In genomic region chr14:49861923-49862673, GRCh38 we compare ENCODE assay signal across 1 cellular context.
TF ChIP-seq lines count a peak whose summit lies in the region.

No MANE protein-coding gene starts in this region.

TF ChIP-seq in K562, 482 proteins besides CTCF, POLR2A, EP300 and RAD21 (continued from another document and continues in another):
- TF ChIP-seq MLLT1 (IDR thresholded peaks at IDR 0.05): peak in 1 of 2 experiments; percentile 37; a peak in 1 of 4 replicates
- peak; percentile 52 for TF ChIP-seq FIP1L1 (IDR thresholded peaks at IDR 0.05; ENCODE audit: low read depth, low read length, poor library complexity, severe bottlenecking)
- TF ChIP-seq ZNF239 (CRISPR knock-in tag; IDR thresholded peaks at IDR 0.05): no peak
- TF ChIP-seq E2F8 (IDR thresholded peaks at IDR 0.05; ENCODE audit: low read depth, partially characterized antibody): no peak
- peak; percentile 9; the same call in 1 of the 2 replicates for TF ChIP-seq ESRRA (IDR thresholded peaks at IDR 0.05; ENCODE audit: borderline replicate concordance, low read depth)
- peak; percentile 61; the same call in 1 of the 2 replicates for TF ChIP-seq SMARCA4 (IDR thresholded peaks at IDR 0.05)
- peak; percentile 78 for TF ChIP-seq TAF9B (IDR thresholded peaks at IDR 0.05; ENCODE audit: partially characterized antibody)
- no peak for TF ChIP-seq THRA (IDR thresholded peaks at IDR 0.05)
- TF ChIP-seq HDAC6 (IDR thresholded peaks at IDR 0.05; ENCODE audit: low read depth, low read length): no peak
- TF ChIP-seq NCOA4 (IDR thresholded peaks at IDR 0.05; ENCODE audit: partially characterized antibody): no peak
- 0 out of 2 replicates have a peak, but pooled peaks have one; percentile 42 for TF ChIP-seq ZBTB7A (IDR thresholded peaks at IDR 0.05; ENCODE audit: borderline replicate concordance, control insufficient read depth, low read depth, low read length)
- peak; percentile 57; the same call in 1 of the 2 replicates for TF ChIP-seq PHF8 (IDR thresholded peaks at IDR 0.05; ENCODE audit: borderline replicate concordance, low read length)
- no peak for TF ChIP-seq SMC3 (conservative IDR thresholded peaks at IDR 0.05; ENCODE audit: insufficient read depth, low read depth, low read length)
- no peak for TF ChIP-seq PTRF (tag; IDR thresholded peaks at IDR 0.05)
- TF ChIP-seq RB1 (IDR thresholded peaks at IDR 0.05; ENCODE audit: low read depth): peak; percentile 46; the same call in 1 of the 2 replicates
- no peak for TF ChIP-seq ZNF507 (tag; conservative IDR thresholded peaks at IDR 0.05)
- TF ChIP-seq PRMT5 (CRISPR knock-in tag; IDR thresholded peaks at IDR 0.05): no peak
- TF ChIP-seq CXXC5 (CRISPR knock-in tag; IDR thresholded peaks at IDR 0.05): no peak
- TF ChIP-seq ZNF592 (IDR thresholded peaks at IDR 0.05): peak; percentile 37; the same call in 1 of the 2 replicates
- TF ChIP-seq CHAMP1 (IDR thresholded peaks at IDR 0.05): peak; percentile 99
- TF ChIP-seq ZNF384 (IDR thresholded peaks at IDR 0.05; ENCODE audit: low read depth, low read length): peak; percentile 35; the same call in 1 of the 2 replicates
- TF ChIP-seq RNF219 (CRISPR knock-in tag; IDR thresholded peaks at IDR 0.05): no peak
- TF ChIP-seq SUPT5H (IDR thresholded peaks at IDR 0.05): peak; percentile 63
- no peak; the same call in 1 of the 2 replicates for TF ChIP-seq CBFB (CRISPR knock-in tag; IDR thresholded peaks at IDR 0.05)
- TF ChIP-seq DPF2 (IDR thresholded peaks at IDR 0.05): no peak
- 0 out of 2 replicates have a peak, but pooled peaks have one; percentile 46 for TF ChIP-seq ZC3H11A (IDR thresholded peaks at IDR 0.05; ENCODE audit: low read depth, low read length)
- peak; percentile 12; the same call in 1 of the 2 replicates for TF ChIP-seq SOX6 (IDR thresholded peaks at IDR 0.05)
- TF ChIP-seq MBD1 (CRISPR knock-in tag; IDR thresholded peaks at IDR 0.05): no peak
- TF ChIP-seq HDAC1 (IDR thresholded peaks at IDR 0.05): peak in 1 of 2 experiments; percentile 20; a peak in 1 of 4 replicates
- no peak for TF ChIP-seq ZKSCAN3 (CRISPR knock-in tag; IDR thresholded peaks at IDR 0.05)
- TF ChIP-seq NELFE (IDR thresholded peaks at IDR 0.05; ENCODE audit: insufficient read depth, insufficient read length): no peak
- TF ChIP-seq CBX1 (IDR thresholded peaks at IDR 0.05; ENCODE audit: low read depth): no peak
- TF ChIP-seq TARDBP (IDR thresholded peaks at IDR 0.05): no peak
- TF ChIP-seq DIDO1 (tag; IDR thresholded peaks at IDR 0.05; ENCODE audit: low read depth): no peak
- no peak; the same call in 1 of the 2 replicates for TF ChIP-seq ETV1 (tag; conservative IDR thresholded peaks at IDR 0.05; ENCODE audit: low read depth)
- TF ChIP-seq L3MBTL2 (IDR thresholded peaks at IDR 0.05): no peak
- TF ChIP-seq TEAD2 (tag; IDR thresholded peaks at IDR 0.05): peak; percentile 28; the same call in 1 of the 2 replicates
- TF ChIP-seq CTCFL (IDR thresholded peaks at IDR 0.05; ENCODE audit: borderline replicate concordance, insufficient read depth, low read depth, low read length, poor library complexity, severe bottlenecking): peak; percentile 72
- TF ChIP-seq TEAD1 (CRISPR knock-in tag; IDR thresholded peaks at IDR 0.05): peak in 1 of 2 experiments; percentile 64; a peak in 1 of 4 replicates
- TF ChIP-seq FOXO4 (CRISPR knock-in tag; IDR thresholded peaks at IDR 0.05): no peak
- peak; percentile 25; the same call in 1 of the 2 replicates for TF ChIP-seq FOXJ2 (tag; IDR thresholded peaks at IDR 0.05)
- TF ChIP-seq ZNF589 (CRISPR knock-in tag; IDR thresholded peaks at IDR 0.05; ENCODE audit: low read depth): peak; percentile 25; the same call in 1 of the 2 replicates
